ENCODE assay signal across 8 cellular contexts in genomic region chr21:37365657-37366487, GRCh38. TPM values are rescaled to one million over a fixed set of nuclear protein-coding genes. Genes with fewer than 3 reads are reported as not detected.
DNase-seq lines count a peak whose midpoint lies in the region; ATAC-seq and TF ChIP-seq lines count a peak whose summit lies in the region.

No MANE protein-coding gene starts in this region.

- peak overlapping the region; percentile 97 for H3K4me3 Mint-ChIP-seq in activated naive CD8-positive, alpha-beta T cell

- peak overlapping the region; percentile 97 for H3K27ac Mint-ChIP-seq in activated naive CD8-positive, alpha-beta T cell

- no peaks in the 10 kb centered on the region for H3K36me3 Mint-ChIP-seq in activated naive CD8-positive, alpha-beta T cell

- peaks cover 15% of the 10 kb centered on the region for H3K4me1 ChIP-seq in SJCRH30
- H3K4me1 ChIP-seq in cardiac muscle cell (ENCODE audit: low read depth): peaks cover 21% of the 10 kb centered on the region
- peaks cover 3% of the 10 kb centered on the region for H3K4me1 ChIP-seq in parathyroid adenoma

- DNase-seq in COLO829 (ENCODE audit: low spot score): peak; percentile 20
- DNase-seq in SJCRH30: peak; percentile 60 to 73
- DNase-seq in cardiac muscle cell (ENCODE audit: low read depth in 1 of 2, low spot score in 1 of 2): peak; percentile 79 to 85
- DNase-seq in NCI-H2107 (lab: John Stamatoyannopoulos, UW): no peak

- TF ChIP-seq CTCF in cardiac muscle cell (IDR thresholded peaks at IDR 0.05; ENCODE audit: low read depth, low read length): no peak
- no peak for TF ChIP-seq CTCF in parathyroid adenoma (IDR thresholded peaks at IDR 0.05)

- H2AFZ ChIP-seq in parathyroid adenoma: peak overlapping the region; percentile 72

- H3K9me3 Mint-ChIP-seq in activated naive CD8-positive, alpha-beta T cell (ENCODE audit: low read depth): no peaks in the 10 kb centered on the region

- H3K79me2 ChIP-seq in parathyroid adenoma: peaks cover 18% of the 10 kb centered on the region

- peak; percentile 31 for ATAC-seq in GM19467 (IDR thresholded peaks at IDR 0.05; ENCODE audit: unreplicated experiment)
- ATAC-seq in HG03571 (IDR thresholded peaks at IDR 0.05; ENCODE audit: unreplicated experiment): peak; percentile 31

- peak overlapping the region; percentile 74 for H3K4me2 ChIP-seq in parathyroid adenoma (ENCODE audit: low read length)

- H3K27ac ChIP-seq in SJCRH30: peak overlapping the region; percentile 99
- H3K27ac ChIP-seq in cardiac muscle cell: peak overlapping the region; percentile 100
- peak overlapping the region; percentile 100 for H3K27ac ChIP-seq in parathyroid adenoma

- H3K9me3 ChIP-seq in SJCRH30 (replicated peaks) (no peaks in the 10 kb centered on the region), cardiac muscle cell (ENCODE audit: low read depth) (no peaks in the 10 kb centered on the region), parathyroid adenoma (ENCODE audit: control insufficient read depth, low read length) (no peaks in the 10 kb centered on the region)

- no peaks in the 10 kb centered on the region for H3K27me3 Mint-ChIP-seq in activated naive CD8-positive, alpha-beta T cell

- peak overlapping the region; percentile 69 for H3K9ac ChIP-seq in parathyroid adenoma

- H3K4me1 Mint-ChIP-seq in activated naive CD8-positive, alpha-beta T cell (ENCODE audit: low read depth): peaks cover 38% of the 10 kb centered on the region

- H3K27me3 ChIP-seq in SJCRH30: no peaks in the 10 kb centered on the region
- H3K27me3 ChIP-seq in cardiac muscle cell: no peaks in the 10 kb centered on the region
- no peaks in the 10 kb centered on the region for H3K27me3 ChIP-seq in parathyroid adenoma (ENCODE audit: control insufficient read depth, insufficient read depth, low read length)

- H3K36me3 ChIP-seq in SJCRH30 (no peaks in the 10 kb centered on the region), cardiac muscle cell (peaks cover 7% of the 10 kb centered on the region), parathyroid adenoma (ENCODE audit: control insufficient read depth, insufficient read depth, low read length) (no peaks in the 10 kb centered on the region)

- H3K4me3 ChIP-seq in SJCRH30: peak overlapping the region; percentile 96
- peak overlapping the region; percentile 84 for H3K4me3 ChIP-seq in cardiac muscle cell
- peak overlapping the region; percentile 93 for H3K4me3 ChIP-seq in parathyroid adenoma (ENCODE audit: low read depth, low read length)

RNA-seq across cellular contexts. Expression of gene DYRK1A, which starts 0.7 kb away (rescaled TPM):
- total RNA-seq in SJCRH30 (2014; rRNA removed; shearing (Covaris generic)): 59.8 and 67.5 TPM in 2 replicates
- 57.7 and 61.7 TPM in 2 replicates for total RNA-seq in cardiac muscle cell
- 4.2 and 4.5 TPM in 2 replicates for polyA plus RNA-seq in cardiac muscle cell
